In genomic region chr1:175612286-175612685, GRCh38 we compare ENCODE assay signal across 1 cellular context.
TF ChIP-seq lines count a peak whose summit lies in the region.

No MANE protein-coding gene starts in this region.

TF ChIP-seq in GM23338, 12 proteins besides CTCF, POLR2A, EP300 and RAD21 (continued from another document):
- TF ChIP-seq, protein P1, sequence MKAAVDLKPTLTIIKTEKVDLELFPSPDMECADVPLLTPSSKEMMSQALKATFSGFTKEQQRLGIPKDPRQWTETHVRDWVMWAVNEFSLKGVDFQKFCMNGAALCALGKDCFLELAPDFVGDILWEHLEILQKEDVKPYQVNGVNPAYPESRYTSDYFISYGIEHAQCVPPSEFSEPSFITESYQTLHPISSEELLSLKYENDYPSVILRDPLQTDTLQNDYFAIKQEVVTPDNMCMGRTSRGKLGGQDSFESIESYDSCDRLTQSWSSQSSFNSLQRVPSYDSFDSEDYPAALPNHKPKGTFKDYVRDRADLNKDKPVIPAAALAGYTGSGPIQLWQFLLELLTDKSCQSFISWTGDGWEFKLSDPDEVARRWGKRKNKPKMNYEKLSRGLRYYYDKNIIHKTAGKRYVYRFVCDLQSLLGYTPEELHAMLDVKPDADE (IDR thresholded peaks at IDR 0.05) = no peak
- TF ChIP-seq NANOG (IDR thresholded peaks at IDR 0.05; ENCODE audit: borderline replicate concordance) (no peak), REST (IDR thresholded peaks at IDR 0.05; ENCODE audit: unreplicated experiment) (no peak), JUNB (IDR thresholded peaks at IDR 0.05; ENCODE audit: unreplicated experiment) (no peak), CREB1 (CRISPR knock-in tag; IDR thresholded peaks at IDR 0.05; ENCODE audit: low read depth) (no peak), STAT1 (IDR thresholded peaks at IDR 0.05; ENCODE audit: unreplicated experiment) (no peak), ZNF114 (CRISPR knock-in tag; IDR thresholded peaks at IDR 0.05) (no peak), POLR2AphosphoS5 (IDR thresholded peaks at IDR 0.05; ENCODE audit: low read depth) (no peak)
